2 cellular contexts compared by ENCODE assay signal in genomic region chr17:29582254-29582765, GRCh38.
TF ChIP-seq lines count a peak whose summit lies in the region.

No MANE protein-coding gene starts in this region.

TF ChIP-seq in IMR-90, 13 proteins besides CTCF, POLR2A, EP300 and RAD21:
- TF ChIP-seq MXI1 (IDR thresholded peaks at IDR 0.05; ENCODE audit: borderline replicate concordance, low read depth, low read length) (no peak), RCOR1 (IDR thresholded peaks at IDR 0.05; ENCODE audit: insufficient replicate concordance, low read length) (no peak), BHLHE40 (IDR thresholded peaks at IDR 0.05; ENCODE audit: low read depth, low read length) (no peak), FOS (IDR thresholded peaks at IDR 0.05; ENCODE audit: low read depth, low read length) (no peak), USF2 (IDR thresholded peaks at IDR 0.05; ENCODE audit: low read depth, low read length) (no peak), CHD1 (IDR thresholded peaks at IDR 0.05; ENCODE audit: low read depth, low read length) (no peak), RFX5 (IDR thresholded peaks at IDR 0.05; ENCODE audit: low read depth, low read length) (no peak), NFE2L2 (IDR thresholded peaks at IDR 0.05; ENCODE audit: low read depth, low read length) (no peak), CEBPB (IDR thresholded peaks at IDR 0.05; ENCODE audit: low read depth, low read length) (no peak), MAZ (IDR thresholded peaks at IDR 0.05; ENCODE audit: borderline replicate concordance, low read depth, low read length) (no peak), SMC3 (IDR thresholded peaks at IDR 0.05; ENCODE audit: low read depth, low read length) (no peak), ELK1 (IDR thresholded peaks at IDR 0.05; ENCODE audit: borderline replicate concordance, low read depth, low read length) (no peak), MAFK (IDR thresholded peaks at IDR 0.05; ENCODE audit: low read depth, low read length) (no peak)

TF ChIP-seq in GM23338, 12 proteins besides CTCF, POLR2A, EP300 and RAD21:
- TF ChIP-seq REST (IDR thresholded peaks at IDR 0.05; ENCODE audit: unreplicated experiment) (no peak), ZNF331 (CRISPR knock-in tag; IDR thresholded peaks at IDR 0.05; ENCODE audit: low read depth) (no peak), EZH2phosphoT487 (IDR thresholded peaks at IDR 0.05; ENCODE audit: unreplicated experiment) (no peak), ZNF114 (CRISPR knock-in tag; IDR thresholded peaks at IDR 0.05) (no peak), STAT1 (IDR thresholded peaks at IDR 0.05; ENCODE audit: unreplicated experiment) (no peak)
- TF ChIP-seq, protein P1, sequence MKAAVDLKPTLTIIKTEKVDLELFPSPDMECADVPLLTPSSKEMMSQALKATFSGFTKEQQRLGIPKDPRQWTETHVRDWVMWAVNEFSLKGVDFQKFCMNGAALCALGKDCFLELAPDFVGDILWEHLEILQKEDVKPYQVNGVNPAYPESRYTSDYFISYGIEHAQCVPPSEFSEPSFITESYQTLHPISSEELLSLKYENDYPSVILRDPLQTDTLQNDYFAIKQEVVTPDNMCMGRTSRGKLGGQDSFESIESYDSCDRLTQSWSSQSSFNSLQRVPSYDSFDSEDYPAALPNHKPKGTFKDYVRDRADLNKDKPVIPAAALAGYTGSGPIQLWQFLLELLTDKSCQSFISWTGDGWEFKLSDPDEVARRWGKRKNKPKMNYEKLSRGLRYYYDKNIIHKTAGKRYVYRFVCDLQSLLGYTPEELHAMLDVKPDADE (IDR thresholded peaks at IDR 0.05): no peak
